Comparison of ENCODE assay signal across 8 cellular contexts in the genomic region with DNA sequence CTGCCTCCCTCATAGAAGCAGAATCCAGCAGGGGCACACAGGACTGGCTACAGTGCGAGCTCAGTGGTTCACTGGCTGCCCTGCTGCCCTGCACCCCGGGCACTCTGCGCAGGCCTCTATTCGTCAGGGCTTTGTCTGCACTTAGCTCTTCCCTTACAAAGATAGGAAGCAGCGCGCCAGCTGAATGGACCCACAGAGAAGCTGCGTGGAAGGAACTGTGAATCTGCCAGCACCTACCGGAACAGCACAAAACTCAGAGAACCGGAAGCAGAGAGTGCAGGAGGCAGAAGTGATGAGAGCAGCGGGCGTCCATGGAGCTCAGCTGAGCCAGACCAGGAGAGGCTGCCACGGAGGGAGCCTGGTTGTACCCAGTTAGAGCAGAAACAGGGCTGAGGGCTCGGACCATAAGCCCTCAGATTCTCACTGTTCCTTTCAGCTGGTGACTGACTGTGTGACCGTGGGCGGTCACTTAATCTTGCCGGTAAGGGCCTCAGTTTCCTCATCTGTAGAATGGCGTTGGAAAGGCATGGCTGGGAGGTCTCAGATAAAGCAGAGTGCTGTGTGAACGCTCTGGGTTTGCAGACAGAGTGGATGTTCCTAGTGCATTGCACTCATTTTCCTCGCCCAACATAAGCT. TPM values are rescaled to one million over a fixed set of nuclear protein-coding genes. Genes with fewer than 3 reads are reported as not detected.
DNase-seq lines count a peak whose midpoint lies in the region; ATAC-seq, FAIRE-seq and TF ChIP-seq lines count a peak whose summit lies in the region.

No MANE protein-coding gene starts in this region.

- H3K9me3 ChIP-seq in keratinocyte (ENCODE audit: control insufficient read depth, low read depth, low read length) = no peaks in the 10 kb centered on the region

- H3K4me2 ChIP-seq in keratinocyte (ENCODE audit: control insufficient read depth, extremely low read depth, insufficient read depth, low read depth, low read length) = peak overlapping the region; percentile 86

- no peak for ATAC-seq in activated CD8-positive, alpha-beta T cell treated with anti-CD3 and anti-CD28 coated beads for 36 hours

- TF ChIP-seq CTCF in activated CD8-positive, alpha-beta T cell treated with anti-CD3 and anti-CD28 coated beads for 36 hours (IDR thresholded peaks at IDR 0.05) = no peak
- TF ChIP-seq CTCF in keratinocyte (optimal IDR thresholded peaks at IDR 0.05 in 1 of 3, IDR thresholded peaks at IDR 0.05 in 1 of 3, conservative IDR thresholded peaks at IDR 0.05 in 1 of 3; ENCODE audit: extremely low read depth in 1 of 3, insufficient read depth in 2 of 3, low read length in 3 of 3) = no peak

- peak overlapping the region; percentile 52 for H3K27ac Mint-ChIP-seq in activated T-cell treated with anti-CD3 and anti-CD28 coated beads, Interleukin-2, amount 50 U/mL, for 24 hours
- peak overlapping the region; percentile 3 for H3K27ac Mint-ChIP-seq in activated CD8-positive, alpha-beta T cell treated with anti-CD3 and anti-CD28 coated beads for 36 hours

- H3K36me3 ChIP-seq in keratinocyte (ENCODE audit: control insufficient read depth in 2 of 2, extremely low read depth in 1 of 2, insufficient read depth in 2 of 2, low read length in 2 of 2) = no peaks in the 10 kb centered on the region

- DNase-seq in activated T-cell treated with anti-CD3 and anti-CD28 coated beads, Interleukin-2, amount 50 U/mL, for 24 hours = no peak
- DNase-seq in activated T-cell treated with anti-CD3 and anti-CD28 coated beads, Interleukin-2, amount 50 U/mL, for 1 hour = no peak
- DNase-seq in activated CD8-positive, alpha-beta T cell treated with anti-CD3 and anti-CD28 coated beads for 36 hours = no peak
- no peak for DNase-seq in keratinocyte (ENCODE audit: low read depth, low spot score)
- DNase-seq in RPMI8226 = no peak
- no peak for DNase-seq in GM19238 (ENCODE audit: insufficient read length, low spot score)
- no peak for DNase-seq in activated effector memory CD4-positive, alpha-beta T cell treated with Interleukin-2 at 50 U/mL for 16 hours

- no peaks in the 10 kb centered on the region for H4K20me1 ChIP-seq in keratinocyte (ENCODE audit: control insufficient read depth, extremely low read depth, insufficient read depth, low read length)

- no peak for FAIRE-seq in keratinocyte (lab: Jason Lieb, UNC)

- intact Hi-C loops in activated CD8-positive, alpha-beta T cell treated with anti-CD3 and anti-CD28 coated beads for 36 hours (cut with micrococcal nuclease) = loop anchor here (5.0 to 10.0 kb wide), 2 partner anchors 280 to 313 kb away; no protein-coding TSS in a partner anchor

- H2AFZ ChIP-seq in keratinocyte (ENCODE audit: control insufficient read depth, low read length) = peak overlapping the region; percentile 51

- H3K9me3 Mint-ChIP-seq in activated T-cell treated with anti-CD3 and anti-CD28 coated beads, Interleukin-2, amount 50 U/mL, for 24 hours = no peaks in the 10 kb centered on the region
- H3K9me3 Mint-ChIP-seq in activated CD8-positive, alpha-beta T cell treated with anti-CD3 and anti-CD28 coated beads for 36 hours = no peaks in the 10 kb centered on the region

- POLR2A ChIA-PET in activated CD8-positive, alpha-beta T cell treated with anti-CD3 and anti-CD28 coated beads for 36 hours (lab: Charles Lee) = interaction anchor here (0.6 to 1.4 kb wide), 6 partner anchors 9 to 299 kb away, joined by 3 to 8 read pairs (median 3); no protein-coding TSS in a partner anchor

- H3K79me2 ChIP-seq in keratinocyte (ENCODE audit: control insufficient read depth, insufficient read depth, low read length) = no peaks in the 10 kb centered on the region

- H3K4me1 Mint-ChIP-seq in activated T-cell treated with anti-CD3 and anti-CD28 coated beads, Interleukin-2, amount 50 U/mL, for 24 hours (ENCODE audit: low read depth) = peaks cover 32% of the 10 kb centered on the region
- H3K4me1 Mint-ChIP-seq in activated CD8-positive, alpha-beta T cell treated with anti-CD3 and anti-CD28 coated beads for 36 hours (ENCODE audit: low read depth) = peaks cover 18% of the 10 kb centered on the region

- CTCF ChIA-PET in activated CD8-positive, alpha-beta T cell treated with anti-CD3 and anti-CD28 coated beads for 36 hours (lab: Charles Lee) = interaction anchor here (0.6 to 15.9 kb wide), 63 partner anchors 8 to 549 kb away, joined by 3 to 248 read pairs (median 4); partner anchors contain the start of genes E2F6 and SLC66A3

- dilution Hi-C loops in keratinocyte (cut with MboI; ENCODE audit: extremely low pct_ligation_motif_present, low sequenced_read_pairs) = no loop called here

- H3K9ac ChIP-seq in keratinocyte (ENCODE audit: control insufficient read depth, extremely low read depth, insufficient read depth, low read length) = no peak overlapping the region

- peaks cover 17% of the 10 kb centered on the region for H3K27me3 ChIP-seq in keratinocyte (ENCODE audit: control insufficient read depth, extremely low read depth, insufficient read depth, low read length)

- H3K27ac ChIP-seq in keratinocyte (ENCODE audit: control insufficient read depth, insufficient read depth, low read length) = no peak overlapping the region
- peak overlapping the region; percentile 58 for H3K27ac ChIP-seq in temporal lobe (ENCODE audit: low read depth, low read length)

- H3K4me3 ChIP-seq in keratinocyte (ENCODE audit: control insufficient read depth in 2 of 3, extremely low read depth in 1 of 3, insufficient read depth in 2 of 3, low read depth in 1 of 3, low read length in 3 of 3) = no peak overlapping the region

- H3K27me3 Mint-ChIP-seq in activated T-cell treated with anti-CD3 and anti-CD28 coated beads, Interleukin-2, amount 50 U/mL, for 24 hours = no peaks in the 10 kb centered on the region
- H3K27me3 Mint-ChIP-seq in activated CD8-positive, alpha-beta T cell treated with anti-CD3 and anti-CD28 coated beads for 36 hours = no peaks in the 10 kb centered on the region

- peaks cover 10% of the 10 kb centered on the region for H3K4me1 ChIP-seq in keratinocyte (ENCODE audit: control insufficient read depth, extremely low read depth, insufficient read depth, low read length)

- H3K36me3 Mint-ChIP-seq in activated T-cell treated with anti-CD3 and anti-CD28 coated beads, Interleukin-2, amount 50 U/mL, for 24 hours (ENCODE audit: low read depth) = no peaks in the 10 kb centered on the region
- no peaks in the 10 kb centered on the region for H3K36me3 Mint-ChIP-seq in activated CD8-positive, alpha-beta T cell treated with anti-CD3 and anti-CD28 coated beads for 36 hours (ENCODE audit: low read depth)

- H3K9me1 ChIP-seq in keratinocyte (ENCODE audit: control insufficient read depth, extremely low read depth, insufficient read depth, low read length) = no peaks in the 10 kb centered on the region

- peak overlapping the region; percentile 69 for H3K4me3 Mint-ChIP-seq in activated T-cell treated with anti-CD3 and anti-CD28 coated beads, Interleukin-2, amount 50 U/mL, for 24 hours
- peak overlapping the region; percentile 68 for H3K4me3 Mint-ChIP-seq in activated CD8-positive, alpha-beta T cell treated with anti-CD3 and anti-CD28 coated beads for 36 hours

RNA-seq across cellular contexts. Expression of gene SLC66A3, which starts 23.1 kb away (rescaled TPM):
- 10 to 100 TPM; 10.4 to 10.6 TPM for total RNA-seq in activated CD8-positive, alpha-beta T cell treated with anti-CD3 and anti-CD28 coated beads for 36 hours
- 20.4 to 34.9 TPM (median 31.1 TPM) in 3 replicates for polyA plus RNA-seq in keratinocyte
- polyA plus RNA-seq in keratinocyte (2011; ENCODE audit: low read depth) = 2.1 TPM
- 23.1 and 26.5 TPM in 2 replicates for polyA plus RNA-seq in keratinocyte (2011; cell fraction: cytosol; rRNA removed)
- polyA plus RNA-seq in keratinocyte (2011; cell fraction: nucleus; rRNA removed) = 13.1 and 16.3 TPM in 2 replicates
- polyA plus RNA-seq in keratinocyte (2012; ENCODE audit: low replicate concordance) = 7.1 and 16.4 TPM in 2 replicates
- polyA minus RNA-seq in keratinocyte = 31.2 to 50.4 TPM (median 36.3 TPM) in 3 replicates
- 33.0 TPM for polyA minus RNA-seq in keratinocyte (2011; cell fraction: cytosol; rRNA and poly(A)+ RNA removed)
- 9.4 and 12.9 TPM in 2 replicates for polyA minus RNA-seq in keratinocyte (2011; cell fraction: nucleus; rRNA and poly(A)+ RNA removed)
- 4.9 TPM for total RNA-seq in temporal lobe
